Comparison of ENCODE assay signal across 17 cellular contexts in the genomic region with DNA sequence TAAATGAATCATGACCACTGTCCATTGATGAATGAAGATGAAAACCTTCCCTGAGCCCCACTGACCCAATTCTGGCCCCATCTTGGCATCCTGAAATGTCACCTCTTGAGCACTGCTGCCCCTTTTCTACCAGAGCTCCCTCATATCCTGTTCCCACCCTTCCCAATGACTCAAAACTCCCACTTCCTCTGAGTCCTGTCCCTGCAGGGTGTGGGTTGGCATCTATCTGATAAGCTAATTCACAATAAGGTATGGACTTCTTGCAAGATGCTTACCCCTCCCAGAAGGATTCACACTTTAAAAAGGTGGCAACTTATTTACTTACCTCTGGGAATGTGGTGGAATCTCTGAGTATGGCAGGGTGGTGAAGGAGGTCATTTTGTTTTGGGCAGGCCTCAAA. TPM values are rescaled to one million over a fixed set of nuclear protein-coding genes. Genes with fewer than 3 reads are reported as not detected.
DNase-seq lines count a peak whose midpoint lies in the region; ATAC-seq and TF ChIP-seq lines count a peak whose summit lies in the region.
"Had no signal": no experiment of that assay in that cellular context is flagged by ENCODE, and none has a peak within 500 bp of the region (broad histone marks: within the 10 kb centered on the region; RNA-seq: fewer than 3 reads in every experiment).

No MANE protein-coding gene starts in this region.

- H3K4me1 ChIP-seq in HEK293 (ENCODE audit: control insufficient read depth, insufficient read depth, low read length) (no peaks in the 10 kb centered on the region), RWPE2 (ENCODE audit: insufficient read depth, poor library complexity, severe bottlenecking) (no peaks in the 10 kb centered on the region), foreskin keratinocyte (peaks cover 4% of the 10 kb centered on the region)
- H3K4me1 ChIP-seq: BE2C had no signal

- peak; percentile 46; the same call in 2 of the 3 replicates for ATAC-seq in RWPE2 (ENCODE audit: low read depth)
- peak; percentile 20 for ATAC-seq in foreskin keratinocyte

- no peaks in the 10 kb centered on the region for H3K9me3 ChIP-seq in HEK293 (ENCODE audit: control insufficient read depth, insufficient read depth, low read depth, low read length)
- no peaks in the 10 kb centered on the region for H3K9me3 ChIP-seq in RWPE2 (ENCODE audit: severe bottlenecking)
- H3K9me3 ChIP-seq in MG63 = no peaks in the 10 kb centered on the region
- H3K9me3 ChIP-seq: BE2C had no signal

- no peaks in the 10 kb centered on the region for H3K27me3 ChIP-seq in RWPE2 (ENCODE audit: insufficient read depth, poor library complexity, severe bottlenecking)
- no peaks in the 10 kb centered on the region for H3K27me3 ChIP-seq in foreskin keratinocyte
- peaks cover 38% of the 10 kb centered on the region for H3K27me3 ChIP-seq in MG63

- POLR2A ChIA-PET in HEK293 (lab: Yijun Ruan, JAX) = interaction anchor here (1.1 kb wide), 1 partner anchor 38 kb away, joined by 3 read pairs; a partner anchor contains a TSS

- no peaks in the 10 kb centered on the region for H3K36me3 ChIP-seq in HEK293 (ENCODE audit: control insufficient read depth in 2 of 2, insufficient read depth in 1 of 2, low read length in 2 of 2)
- H3K36me3 ChIP-seq in RWPE2 (ENCODE audit: low read depth) = no peaks in the 10 kb centered on the region
- no peaks in the 10 kb centered on the region for H3K36me3 ChIP-seq in MG63
- H3K36me3 ChIP-seq: BE2C had no signal

- H3K27ac ChIP-seq in HEK293 (ENCODE audit: extremely low read depth, low read depth, low read length) (no peak overlapping the region), RWPE2 (ENCODE audit: poor library complexity, severe bottlenecking) (no peak overlapping the region), foreskin keratinocyte (no peak overlapping the region)

- DNase-seq in A172 (ENCODE audit: low spot score) (peak; percentile 47), RWPE2 (ENCODE audit: low spot score) (no peak), foreskin keratinocyte (peak in 1 of 2 donors; percentile 15), MG63 (no peak), DMS114 treated with DMSO at 0.1 percent for 48 hours (lab: John Stamatoyannopoulos, UW; ENCODE audit: unreplicated experiment) (no peak), AG08396 (ENCODE audit: low spot score) (no peak)
- DNase-seq in activated CD8-positive, alpha-beta memory T cell treated with anti-CD3 and anti-CD28 coated beads for 24 hours = no peak
- DNase-seq: 8988T; BE2C; C1 segment of cervical spinal cord; CD4-positive, CD25-positive, alpha-beta regulatory T cell; CD8-positive, alpha-beta memory T cell; COR-L47; DMS 273 treated with DMSO at 0.1 percent for 48 hours; GF-D8; H9 had no signal

- no peak for TF ChIP-seq CTCF in HEK293 (tag by site-specific recombination; IDR thresholded peaks at IDR 0.05)
- no peak for TF ChIP-seq CTCF in RWPE2 (IDR thresholded peaks at IDR 0.05; ENCODE audit: poor library complexity, severe bottlenecking)
- TF ChIP-seq CTCF in foreskin keratinocyte (conservative IDR thresholded peaks at IDR 0.05) = no peak

- CTCF ChIA-PET in HEK293 (lab: Yijun Ruan, JAX) = no interaction called here

- no peak overlapping the region for H3K4me3 ChIP-seq in HEK293 (ENCODE audit: low read depth, low read length)
- no peak overlapping the region for H3K4me3 ChIP-seq in RWPE2 (ENCODE audit: severe bottlenecking)
- H3K4me3 ChIP-seq in MG63 = no peak overlapping the region

TF ChIP-seq in HEK293, 187 proteins besides CTCF, POLR2A, EP300 and RAD21:
- TF ChIP-seq ZFHX2 (tag by site-specific recombination; conservative IDR thresholded peaks at IDR 0.05) (0 out of 2 replicates have a peak, but pooled peaks have one; percentile 23), ZNF302 (tag by site-specific recombination; IDR thresholded peaks at IDR 0.05; ENCODE audit: low read depth) (no peak), EGR2 (tag by site-specific recombination; IDR thresholded peaks at IDR 0.05; ENCODE audit: low read depth) (peak; percentile 41; the same call in 1 of the 2 replicates), ZNF184 (tag by site-specific recombination; IDR thresholded peaks at IDR 0.05) (no peak), ZNF549 (tag by site-specific recombination; IDR thresholded peaks at IDR 0.05) (no peak)
TF ChIP-seq in HEK293: peak in this region for 2.

RNA-seq across cellular contexts. Expression of a gene that starts 13.3 kb away (rescaled TPM):
- 10.1 and 13.7 TPM in 2 replicates for total RNA-seq in A172 (2014; rRNA removed; shearing (Covaris generic))
- total RNA-seq in foreskin keratinocyte = 56.4 and 59.0 TPM in 2 replicates
- 30.6 and 34.3 TPM in 2 replicates for polyA plus RNA-seq in foreskin keratinocyte
- 44.8 and 67.6 TPM in 2 replicates for total RNA-seq in MG63 (2014; rRNA removed; shearing (Covaris generic); ENCODE audit: low replicate concordance)
